1 cellular context compared by ENCODE assay signal in genomic region chr20:62752181-62752670, GRCh38.
A peak's percentile ranks its signal among the peaks of the same experiment; 100 is the strongest.
TF ChIP-seq lines count a peak whose summit lies in the region.

No MANE protein-coding gene starts in this region.

TF ChIP-seq in H1, 55 proteins besides CTCF, POLR2A, EP300 and RAD21:
- no peak for TF ChIP-seq RBBP5 (IDR thresholded peaks at IDR 0.05; ENCODE audit: borderline replicate concordance, low read depth, low read length)
- TF ChIP-seq, protein P1, sequence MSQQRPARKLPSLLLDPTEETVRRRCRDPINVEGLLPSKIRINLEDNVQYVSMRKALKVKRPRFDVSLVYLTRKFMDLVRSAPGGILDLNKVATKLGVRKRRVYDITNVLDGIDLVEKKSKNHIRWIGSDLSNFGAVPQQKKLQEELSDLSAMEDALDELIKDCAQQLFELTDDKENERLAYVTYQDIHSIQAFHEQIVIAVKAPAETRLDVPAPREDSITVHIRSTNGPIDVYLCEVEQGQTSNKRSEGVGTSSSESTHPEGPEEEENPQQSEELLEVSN (IDR thresholded peaks at IDR 0.05) = peak; percentile 66
- TF ChIP-seq, protein P2, sequence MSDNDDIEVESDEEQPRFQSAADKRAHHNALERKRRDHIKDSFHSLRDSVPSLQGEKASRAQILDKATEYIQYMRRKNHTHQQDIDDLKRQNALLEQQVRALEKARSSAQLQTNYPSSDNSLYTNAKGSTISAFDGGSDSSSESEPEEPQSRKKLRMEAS (IDR thresholded peaks at IDR 0.05) = peak; percentile 36; the same call in 1 of the 2 replicates
- TF ChIP-seq SRF (IDR thresholded peaks at IDR 0.05; ENCODE audit: low read depth, low read length) = no peak
TF ChIP-seq in H1: peak in this region for 2.
